In genomic region chr3:195704433-195704999, GRCh38 we compare ENCODE assay signal across 1 cellular context.
TF ChIP-seq lines count a peak whose summit lies in the region.

No MANE protein-coding gene starts in this region.

TF ChIP-seq in HepG2, 621 proteins besides CTCF, POLR2A, EP300 and RAD21:
- TF ChIP-seq PLSCR1 (CRISPR knock-in tag; IDR thresholded peaks at IDR 0.05; ENCODE audit: borderline replicate concordance), result no peak
- no peak for TF ChIP-seq ZSCAN9 (CRISPR knock-in tag; IDR thresholded peaks at IDR 0.05; ENCODE audit: borderline replicate concordance)
- TF ChIP-seq ZNF414 (CRISPR knock-in tag; IDR thresholded peaks at IDR 0.05), result no peak
- no peak for TF ChIP-seq ZFP41 (CRISPR knock-in tag; IDR thresholded peaks at IDR 0.05; ENCODE audit: borderline replicate concordance)
- TF ChIP-seq ZNF816 (CRISPR knock-in tag; IDR thresholded peaks at IDR 0.05; ENCODE audit: borderline replicate concordance), result no peak
